Comparison of ENCODE assay signal across 18 cellular contexts in genomic region chr3:71692139-71692538, GRCh38.
"Had no signal": no experiment of that assay in that cellular context is flagged by ENCODE, and none has a peak within 500 bp of the region (broad histone marks: within the 10 kb centered on the region; RNA-seq: fewer than 3 reads in every experiment).

No MANE protein-coding gene starts in this region.

- H3K36me3 ChIP-seq: right atrium auricular region, sigmoid colon, upper lobe of right lung, vagina had no signal

- H3K9me3 Mint-ChIP-seq: naive thymus-derived CD8-positive, alpha-beta T cell; neural crest cell had no signal

- H3K9me3 ChIP-seq: heart right ventricle, mucosa of descending colon, right atrium auricular region, sigmoid colon, tibial artery, upper lobe of right lung, vagina had no signal

- H3K27me3 Mint-ChIP-seq: naive thymus-derived CD8-positive, alpha-beta T cell had no signal

- H3K4me3 ChIP-seq: coronary artery, dorsolateral prefrontal cortex, heart right ventricle, mucosa of descending colon, right atrium auricular region, sigmoid colon, skin epidermis, tibial artery, upper lobe of right lung, vagina had no signal

- ATAC-seq: esophagus mucosa; heart right ventricle; mucosa of descending colon; naive thymus-derived CD8-positive, alpha-beta T cell; upper lobe of right lung had no signal

- H3K4me3 Mint-ChIP-seq: naive thymus-derived CD8-positive, alpha-beta T cell; neural crest cell had no signal

- H3K27ac ChIP-seq: coronary artery, heart right ventricle, right atrium auricular region, skin epidermis, tibial artery, upper lobe of right lung, vagina had no signal

- H3K27me3 ChIP-seq: dorsolateral prefrontal cortex, heart right ventricle, right atrium auricular region, sigmoid colon, tibial artery, upper lobe of right lung, vagina had no signal

- DNase-seq: dorsolateral prefrontal cortex; effector CD8-positive, alpha-beta T cell; heart right ventricle; islet precursor cell; mammary epithelial cell; mucosa of descending colon; naive thymus-derived CD8-positive, alpha-beta T cell; posterior cingulate gyrus; sigmoid colon; stimulated activated naive CD4-positive, alpha-beta T cell treated with Interleukin-2 at 50 U/mL for 16 hours; tibial artery; upper lobe of right lung had no signal
